27 cellular contexts compared by ENCODE assay signal in the genomic region with DNA sequence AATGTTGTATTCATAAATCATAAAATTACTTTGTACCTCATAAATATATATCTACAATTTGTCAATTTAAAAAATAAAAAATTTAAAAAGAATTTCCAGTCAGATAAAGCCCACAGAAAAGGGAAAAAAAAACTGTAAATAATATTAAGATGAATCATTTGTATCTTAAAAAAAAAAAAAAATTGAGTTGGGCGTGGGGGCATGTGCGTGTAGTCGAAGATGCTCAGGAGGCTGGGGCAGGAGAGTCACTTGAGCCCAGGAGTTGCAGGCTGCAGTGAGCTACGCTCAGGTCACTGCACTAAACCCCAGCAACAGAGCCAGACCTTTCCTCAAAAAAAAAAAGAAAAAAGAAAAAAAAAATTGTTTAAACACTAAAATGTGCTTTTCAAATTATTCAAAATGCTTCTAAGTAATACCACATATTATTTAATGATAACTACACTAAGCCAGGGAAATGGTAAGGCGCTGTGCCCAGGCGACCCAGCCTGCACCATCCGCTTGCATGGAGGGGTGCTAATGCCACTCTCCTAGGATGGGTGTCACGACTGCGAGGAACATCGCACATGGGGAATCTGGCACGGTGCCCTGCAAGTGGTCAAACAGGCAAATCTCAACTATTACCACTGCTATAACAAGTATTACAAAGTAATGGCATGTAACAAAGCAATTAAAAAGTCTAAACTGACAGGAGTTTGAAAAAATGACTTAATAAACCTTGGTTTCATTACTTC. TPM values are rescaled to one million over a fixed set of nuclear protein-coding genes. Genes with fewer than 3 reads are reported as not detected.
DNase-seq lines count a peak whose midpoint lies in the region; ATAC-seq and TF ChIP-seq lines count a peak whose summit lies in the region.
"Had no signal": no experiment of that assay in that cellular context is flagged by ENCODE, and none has a peak within 500 bp of the region (broad histone marks: within the 10 kb centered on the region; RNA-seq: fewer than 3 reads in every experiment).

No MANE protein-coding gene starts in this region.

- POLR2A ChIA-PET in IMR-90 (lab: Charles Lee; ENCODE audit: unreplicated experiment) = no interaction called here

- DNase-seq in EH (ENCODE audit: low read depth) (peak; percentile 7), IMR-90 (no peak), endothelial cell (ENCODE audit: low spot score) (no peak), right lobe of liver (no peak), dermis blood vessel endothelial cell (no peak)
- DNase-seq in activated naive CD4-positive, alpha-beta T cell treated with anti-CD3 and anti-CD28 coated beads, Interleukin-2, amount 10 ng/mL, durations not matched to agents 7 days and 5 days = no peak
- DNase-seq: 8988T; ACHN; BE2C; CD8-positive, alpha-beta memory T cell; DMS153; DND-41; GOT3; KBM-7; MG63; NCI-H1105 treated with DMSO at 0.1 percent for 48 hours; NCI-H146; NCI-H2029; NCI-H446; NCI-H526 treated with DMSO at 0.1 percent for 48 hours; SK-N-SH had no signal

- no peak overlapping the region for H3K4me3 ChIP-seq in IMR-90 (ENCODE audit: insufficient read depth, low read depth, low read length)
- H3K4me3 ChIP-seq in right lobe of liver = no peak overlapping the region
- H3K4me3 ChIP-seq: GM12878, MG63 had no signal

- no peak for TF ChIP-seq POLR2A in IMR-90 (IDR thresholded peaks at IDR 0.05; ENCODE audit: low read depth, low read length)
- no peak for TF ChIP-seq POLR2A in right lobe of liver (IDR thresholded peaks at IDR 0.05)

- H4K8ac ChIP-seq in IMR-90 (ENCODE audit: low read depth in 2 of 2, low read length in 2 of 2) = no peak overlapping the region

- no peaks in the 10 kb centered on the region for H3K9me3 Mint-ChIP-seq in endothelial cell (ENCODE audit: unreplicated experiment)
- H3K9me3 Mint-ChIP-seq in activated naive CD4-positive, alpha-beta T cell treated with anti-CD3 and anti-CD28 coated beads, Interleukin-2, amount 10 ng/mL, durations not matched to agents 7 days and 5 days = peaks cover 2% of the 10 kb centered on the region
- H3K9me3 Mint-ChIP-seq: CD8-positive, alpha-beta memory T cell had no signal

- H3K27me3 ChIP-seq in IMR-90 (ENCODE audit: control insufficient read depth, insufficient read depth, low read length) (no peaks in the 10 kb centered on the region), right lobe of liver (no peaks in the 10 kb centered on the region)
- H3K27me3 ChIP-seq: BE2C, MG63 had no signal

- no CpG with 5 or more reads among the region's 11 CpGs for WGBS in IMR-90 (ENCODE audit: extremely low coverage in 2 of 2, insufficient read length in 1 of 2), 2 experiments
- 66% methylated on average over 6 of the region's 11 CpGs for WGBS in right lobe of liver (ENCODE audit: insufficient coverage, low coverage, low lambda C conversion rate, missing lambda C conversion rate)

- no peak overlapping the region for H3K27ac Mint-ChIP-seq in endothelial cell (ENCODE audit: unreplicated experiment)
- no peak overlapping the region for H3K27ac Mint-ChIP-seq in activated naive CD4-positive, alpha-beta T cell treated with anti-CD3 and anti-CD28 coated beads, Interleukin-2, amount 10 ng/mL, durations not matched to agents 7 days and 5 days

- no peak overlapping the region for H3K27ac ChIP-seq in IMR-90 (ENCODE audit: insufficient read depth, low read length)
- H3K27ac ChIP-seq in right lobe of liver = no peak overlapping the region

- no TSS peak for BruUV-seq in IMR-90 (replicated peaks; lab: Mats Ljungman, UMichigan)

- peaks cover 7% of the 10 kb centered on the region for H3K9me1 ChIP-seq in IMR-90 (ENCODE audit: insufficient read depth, low read length)

- no peaks in the 10 kb centered on the region for H3K27me3 Mint-ChIP-seq in endothelial cell (ENCODE audit: unreplicated experiment)
- no peaks in the 10 kb centered on the region for H3K27me3 Mint-ChIP-seq in activated naive CD4-positive, alpha-beta T cell treated with anti-CD3 and anti-CD28 coated beads, Interleukin-2, amount 10 ng/mL, durations not matched to agents 7 days and 5 days
- H3K27me3 Mint-ChIP-seq: CD8-positive, alpha-beta memory T cell had no signal

- no peaks in the 10 kb centered on the region for H3K4me1 Mint-ChIP-seq in endothelial cell (ENCODE audit: unreplicated experiment)
- peaks cover 20% of the 10 kb centered on the region for H3K4me1 Mint-ChIP-seq in activated naive CD4-positive, alpha-beta T cell treated with anti-CD3 and anti-CD28 coated beads, Interleukin-2, amount 10 ng/mL, durations not matched to agents 7 days and 5 days

- CTCF ChIA-PET in IMR-90 (lab: Yijun Ruan, JAX) = no interaction called here
- CTCF ChIA-PET in activated naive CD4-positive, alpha-beta T cell treated with anti-CD3 and anti-CD28 coated beads, Interleukin-2, amount 10 ng/mL, durations not matched to agents 7 days and 5 days (lab: Charles Lee) = no interaction called here

- H4K91ac ChIP-seq in IMR-90 (ENCODE audit: insufficient read depth, low read depth, low read length) = no peak overlapping the region

- peaks cover 6% of the 10 kb centered on the region for H4K20me1 ChIP-seq in IMR-90 (ENCODE audit: insufficient read depth, low read length)

- no peaks in the 10 kb centered on the region for H3K9me3 ChIP-seq in IMR-90 (ENCODE audit: control insufficient read depth, insufficient read depth, low read length)
- H3K9me3 ChIP-seq in right lobe of liver = no peaks in the 10 kb centered on the region
- H3K9me3 ChIP-seq: BE2C, MG63, SK-N-SH had no signal

- peaks cover 4% of the 10 kb centered on the region for H3K4me1 ChIP-seq in IMR-90 (ENCODE audit: control insufficient read depth, insufficient read depth, low read length)
- peaks cover 0 to 39% (median 7%) of the 10 kb centered on the region in 4 donors for H3K4me1 ChIP-seq in right lobe of liver
- H3K4me1 ChIP-seq: BE2C had no signal

- no peak overlapping the region for H3K4ac ChIP-seq in IMR-90 (ENCODE audit: low read depth, low read length)

- no peak overlapping the region for H2BK20ac ChIP-seq in IMR-90 (ENCODE audit: low read depth, low read length)

- no peak overlapping the region for H3K56ac ChIP-seq in IMR-90 (ENCODE audit: extremely low read depth, insufficient read depth, low read length)

- no peak overlapping the region for H3K9ac ChIP-seq in IMR-90 (ENCODE audit: low read depth, low read length)
- H3K9ac ChIP-seq: SK-N-SH had no signal

- dilution Hi-C loops in IMR-90 (cut with HindIII; ENCODE audit: low sequenced_read_pairs, unreplicated experiment) = no loop called here

- no peak overlapping the region for H2AK9ac ChIP-seq in IMR-90 (replicated peaks; ENCODE audit: low read depth, low read length, poor library complexity)

- H3K4me2 ChIP-seq in IMR-90 (ENCODE audit: low read depth, low read length) = no peak overlapping the region
- H3K4me2 ChIP-seq: SK-N-SH had no signal

- no peak overlapping the region for H2BK120ac ChIP-seq in IMR-90 (ENCODE audit: low read depth, low read length)

- ATAC-seq in IMR-90 (ENCODE audit: low read depth) = no peak
- peak in 3 of 4 donors; percentile 31 to 61 (median 44) for ATAC-seq in right lobe of liver
- no peak for ATAC-seq in GM21786 (IDR thresholded peaks at IDR 0.05; ENCODE audit: unreplicated experiment)
- ATAC-seq in HG03280 (IDR thresholded peaks at IDR 0.05; ENCODE audit: unreplicated experiment) = no peak
- ATAC-seq: GM12878, HCT116 had no signal

- H2AFZ ChIP-seq in IMR-90 (replicated peaks; ENCODE audit: low read length, poor library complexity) = no peak overlapping the region

- no peak for TF ChIP-seq CTCF in IMR-90 (conservative IDR thresholded peaks at IDR 0.05; ENCODE audit: low read depth, low read length)
- no peak for TF ChIP-seq CTCF in endothelial cell (IDR thresholded peaks at IDR 0.05; ENCODE audit: unreplicated experiment)
- no peak for TF ChIP-seq CTCF in right lobe of liver (IDR thresholded peaks at IDR 0.05)

- H2AK5ac ChIP-seq in IMR-90 (ENCODE audit: low read depth, low read length) = peak overlapping the region; percentile 78; the same call in 1 of the 2 replicates

- no peak overlapping the region for H3K18ac ChIP-seq in IMR-90 (ENCODE audit: low read depth, low read length)

- H3K36me3 ChIP-seq in IMR-90 (ENCODE audit: control insufficient read depth, insufficient read depth, low read length) (peaks cover under 1% of the 10 kb centered on the region), right lobe of liver (peaks cover 0 to 21% (median 7%) of the 10 kb centered on the region in 4 donors)
- H3K36me3 ChIP-seq: BE2C had no signal

- intact Hi-C loops in IMR-90 (cut with micrococcal nuclease) = no loop called here
- intact Hi-C loops in right lobe of liver (cut with DNase I) = no loop called here

- TF ChIP-seq RAD21 in IMR-90 (IDR thresholded peaks at IDR 0.05; ENCODE audit: low read length) = no peak

- in situ Hi-C loops in IMR-90 (cut with MboI; ENCODE audit: low sequenced_read_pairs) = no loop called here

- no peak overlapping the region for H3K23ac ChIP-seq in IMR-90 (ENCODE audit: low read depth, low read length)

- peak overlapping the region; percentile 42 for H3K4me3 Mint-ChIP-seq in endothelial cell (ENCODE audit: unreplicated experiment)
- H3K4me3 Mint-ChIP-seq in activated naive CD4-positive, alpha-beta T cell treated with anti-CD3 and anti-CD28 coated beads, Interleukin-2, amount 10 ng/mL, durations not matched to agents 7 days and 5 days = no peak overlapping the region
- H3K4me3 Mint-ChIP-seq: CD14-positive monocyte had no signal

- H3K14ac ChIP-seq in IMR-90 (replicated peaks; ENCODE audit: low read depth, low read length) = no peak overlapping the region

- no peak overlapping the region for H2BK5ac ChIP-seq in IMR-90 (ENCODE audit: low read depth, low read length, poor library complexity, severe bottlenecking)

- H3K79me1 ChIP-seq in IMR-90 (ENCODE audit: low read depth in 1 of 2, low read length in 2 of 2) = peaks cover 18 to 47% of the 10 kb centered on the region in 2 experiments

- H2BK15ac ChIP-seq in IMR-90 (ENCODE audit: low read depth, low read length) = no peak overlapping the region

- peaks cover 8% of the 10 kb centered on the region for H3K36me3 Mint-ChIP-seq in endothelial cell (ENCODE audit: low read depth, unreplicated experiment)
- H3K36me3 Mint-ChIP-seq in activated naive CD4-positive, alpha-beta T cell treated with anti-CD3 and anti-CD28 coated beads, Interleukin-2, amount 10 ng/mL, durations not matched to agents 7 days and 5 days = peaks cover 37% of the 10 kb centered on the region

- H4K5ac ChIP-seq in IMR-90 (ENCODE audit: low read depth, low read length) = no peak overlapping the region

RNA-seq across cellular contexts. Expression of gene GLUD1, which starts 15.4 kb away (rescaled TPM):
- total RNA-seq in IMR-90 (2012; rRNA removed) = 210 and 222 TPM in 2 replicates
- 58.9 and 64.8 TPM in 2 replicates for polyA plus RNA-seq in IMR-90 (2012; rRNA removed)
- polyA plus RNA-seq in IMR-90 (2012; cell fraction: cytosol; rRNA removed) = 28.1 and 28.9 TPM in 2 replicates
- 14.4 and 40.2 TPM in 2 replicates for polyA plus RNA-seq in IMR-90 (2012; cell fraction: nucleus; rRNA removed; ENCODE audit: low replicate concordance)
- total RNA-seq in endothelial cell (ENCODE audit: unreplicated experiment) = 79.2 TPM
- 100 to 1,000 TPM; 272 to 652 (median 433) TPM for total RNA-seq in right lobe of liver
- total RNA-seq in dermis blood vessel endothelial cell = 207 and 216 TPM in 2 replicates

RNA-seq across cellular contexts. Expression of gene SHLD2, which starts 15.7 kb away (rescaled TPM):
- 19.9 and 28.1 TPM in 2 replicates for total RNA-seq in IMR-90 (2012; rRNA removed)
- polyA plus RNA-seq in IMR-90 (2012; rRNA removed) = 7.4 and 10.6 TPM in 2 replicates
- 1.5 and 1.6 TPM in 2 replicates for polyA plus RNA-seq in IMR-90 (2012; cell fraction: cytosol; rRNA removed)
- polyA plus RNA-seq in IMR-90 (2012; cell fraction: nucleus; rRNA removed; ENCODE audit: low replicate concordance) = 3.1 and 18.1 TPM in 2 replicates
- 16.1 TPM for total RNA-seq in endothelial cell (ENCODE audit: unreplicated experiment)
- 10 to 100 TPM; 22.5 to 33.2 (median 27.2) TPM for total RNA-seq in right lobe of liver
- total RNA-seq in dermis blood vessel endothelial cell = 25.9 and 36.2 TPM in 2 replicates

RNA-seq across cellular contexts. Expression of gene FAM25A, which starts 59.2 kb away (rescaled TPM):
- not detected in 2 replicates for total RNA-seq in IMR-90 (2012; rRNA removed)
- polyA plus RNA-seq in IMR-90 (2012; rRNA removed) = not detected in 2 replicates
- 5.6 TPM in 1 of 2 replicates, not detected in the other for polyA plus RNA-seq in IMR-90 (2012; cell fraction: cytosol; rRNA removed)
- polyA plus RNA-seq in IMR-90 (2012; cell fraction: nucleus; rRNA removed; ENCODE audit: low replicate concordance) = not detected in 2 replicates
- not detected for total RNA-seq in endothelial cell (ENCODE audit: unreplicated experiment)
- not detected for total RNA-seq in right lobe of liver
- total RNA-seq in dermis blood vessel endothelial cell = not detected in 2 replicates
- total RNA-seq: CD8-positive, alpha-beta memory T cell; GM12878; HT-29 had no signal
- polyA plus RNA-seq: CD14-positive monocyte; CD8-positive, alpha-beta memory T cell; GM12878; SK-N-SH had no signal

Comparison
In these comparisons a context has a peak if more than half of its experiments do, and no peak if none do; other contexts are left out.
1. ATAC-seq: peak in right lobe of liver (3 of 4); none in IMR-90 (single experiment), GM21786 (single experiment) and HG03280 (single experiment).